Comparison of ENCODE assay signal across 15 cellular contexts in the genomic region with DNA sequence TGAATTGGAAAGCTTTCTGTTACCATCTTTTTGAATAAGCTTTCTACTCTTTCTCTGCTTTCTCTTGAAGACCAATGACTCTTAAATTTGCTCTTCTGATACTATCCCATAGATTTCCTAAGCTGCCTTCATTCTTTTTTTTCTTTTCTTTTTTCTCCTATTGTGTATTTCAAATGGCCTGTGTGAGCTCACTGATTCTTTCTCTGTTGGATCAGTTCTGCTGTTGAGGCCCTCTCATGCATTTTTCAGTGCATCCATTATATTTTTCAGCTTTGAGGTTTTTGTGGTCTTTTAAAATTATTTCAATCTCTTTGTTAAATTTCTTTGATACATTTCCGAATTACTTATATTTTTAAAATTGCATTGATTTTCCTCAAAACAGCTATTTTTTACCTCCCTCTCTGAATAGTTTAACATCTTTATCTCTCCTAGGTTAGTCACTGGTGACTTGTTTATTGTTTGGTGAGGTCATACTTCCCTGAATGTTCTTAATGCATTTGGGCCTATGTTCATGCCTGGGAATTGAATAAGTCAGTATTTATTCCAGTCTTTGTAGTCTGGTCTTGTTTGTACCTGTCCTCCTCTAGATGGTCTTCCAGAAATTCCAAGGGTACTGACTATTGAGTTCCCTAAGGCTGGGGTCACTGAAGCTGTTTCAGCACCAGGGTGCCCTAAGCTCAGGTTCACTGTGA.
DNase-seq lines count a peak whose midpoint lies in the region; TF ChIP-seq lines count a peak whose summit lies in the region.
"Had no signal": no experiment of that assay in that cellular context is flagged by ENCODE, and none has a peak within 500 bp of the region (broad histone marks: within the 10 kb centered on the region; RNA-seq: fewer than 3 reads in every experiment).

No MANE protein-coding gene starts in this region.

- no peaks in the 10 kb centered on the region for H3K4me1 ChIP-seq in GM23248 (ENCODE audit: insufficient read depth)
- H3K4me1 ChIP-seq in neuronal stem cell (ENCODE audit: control insufficient read depth in 2 of 2, insufficient read depth in 1 of 2, low read depth in 1 of 2, low read length in 2 of 2): no peaks in the 10 kb centered on the region
- H3K4me1 ChIP-seq: A549 had no signal

- POLR2A ChIA-PET in RWPE1 (lab: Yijun Ruan, JAX; ENCODE audit: low non-redundant PET): no interaction called here

- peaks cover 40% of the 10 kb centered on the region for H3K27me3 ChIP-seq in GM23248 (replicated peaks; ENCODE audit: insufficient read depth)
- H3K27me3 ChIP-seq in neuronal stem cell (ENCODE audit: control insufficient read depth in 3 of 3, insufficient read depth in 3 of 3, low read depth in 1 of 3, low read length in 3 of 3): peaks cover 0 to 2% (median 0%) of the 10 kb centered on the region in 3 experiments

- 78 to 85% methylated on average over 1 of the region's 1 CpG for WGBS in GM23248 (ENCODE audit: low coverage in 1 of 2, low lambda C conversion rate in 2 of 2, missing lambda C conversion rate in 2 of 2), 2 experiments
- WGBS in neuronal stem cell (ENCODE audit: extremely low coverage in 2 of 2, insufficient read length in 2 of 2, insufficient replicate concordance in 1 of 2), 2 donors: no CpG with 5 or more reads among the region's 1 CpG

- H3K27ac ChIP-seq in GM23248 (no peak overlapping the region), RWPE1 (no peak overlapping the region), neuronal stem cell (replicated peaks; ENCODE audit: low read length) (no peak overlapping the region)
- H3K27ac ChIP-seq: A549 had no signal

- no peak overlapping the region for H3K9ac ChIP-seq in GM23248
- no peak overlapping the region for H3K9ac ChIP-seq in neuronal stem cell (ENCODE audit: low read depth, low read length, poor library complexity)

- no peak overlapping the region for H3K14ac ChIP-seq in neuronal stem cell (ENCODE audit: low read length)

- H3K18ac ChIP-seq in neuronal stem cell (ENCODE audit: low read length): no peak overlapping the region

- H3F3A ChIP-seq in GM23248 (ENCODE audit: insufficient read depth): no peaks in the 10 kb centered on the region

- H3K79me1 ChIP-seq in neuronal stem cell (ENCODE audit: low read depth, low read length): no peaks in the 10 kb centered on the region

- H3K36me3 ChIP-seq in GM23248 (ENCODE audit: low read depth) (no peaks in the 10 kb centered on the region), neuronal stem cell (replicated peaks in 1 of 2; ENCODE audit: control insufficient read depth in 2 of 2, insufficient read depth in 2 of 2, low read length in 2 of 2) (no peaks in the 10 kb centered on the region)

- CTCF ChIA-PET in RWPE1 (lab: Yijun Ruan, JAX): no interaction called here

- no peak for TF ChIP-seq CTCF in RWPE1 (conservative IDR thresholded peaks at IDR 0.05; ENCODE audit: low read depth)
- TF ChIP-seq CTCF in epithelial cell of esophagus (IDR thresholded peaks at IDR 0.05; ENCODE audit: insufficient read depth, low read depth, low read length, missing control alignments): no peak

- no peak overlapping the region for H3K4me3 ChIP-seq in GM23248
- H3K4me3 ChIP-seq in epithelial cell of esophagus (ENCODE audit: low read length): no peak overlapping the region
- H3K4me3 ChIP-seq in neuronal stem cell (ENCODE audit: low read length in 2 of 2): no peak overlapping the region
- H3K4me3 ChIP-seq: A549 had no signal

- in situ Hi-C loops in GM23248 (cut with MboI): no loop called here

- H2AFZ ChIP-seq in GM23248 (no peak overlapping the region), neuronal stem cell (ENCODE audit: low read length) (no peak overlapping the region)

- no peak overlapping the region for H2BK120ac ChIP-seq in neuronal stem cell (ENCODE audit: low read depth, low read length)

- peak overlapping the region; percentile 76 for H3K23ac ChIP-seq in neuronal stem cell (ENCODE audit: low read depth, low read length, poor library complexity)

- no peak overlapping the region for H2AK5ac ChIP-seq in neuronal stem cell (ENCODE audit: low read depth, low read length)

- H4K91ac ChIP-seq in neuronal stem cell (ENCODE audit: low read depth, low read length, poor library complexity): no peak overlapping the region

- H4K8ac ChIP-seq in neuronal stem cell (ENCODE audit: low read depth, low read length): no peak overlapping the region

- no peaks in the 10 kb centered on the region for H4K20me1 ChIP-seq in GM23248 (ENCODE audit: insufficient read depth)

- H3K79me2 ChIP-seq in GM23248 (ENCODE audit: insufficient read depth): no peaks in the 10 kb centered on the region

- H3K9me3 ChIP-seq in GM23248 (ENCODE audit: low read depth): no peaks in the 10 kb centered on the region
- H3K9me3 ChIP-seq in neuronal stem cell (replicated peaks in 1 of 2; ENCODE audit: control insufficient read depth in 2 of 2, insufficient read depth in 1 of 2, low read depth in 1 of 2, low read length in 2 of 2): peaks cover 0 to 3% of the 10 kb centered on the region in 2 donors
- H3K9me3 ChIP-seq: A549 had no signal

- no peak overlapping the region for H2BK15ac ChIP-seq in neuronal stem cell (ENCODE audit: low read length)

- no peak overlapping the region for H3K4ac ChIP-seq in neuronal stem cell (ENCODE audit: low read length)

- DNase-seq in GM23248 (peak; percentile 20), RWPE1 (ENCODE audit: low spot score) (peak; percentile 6), epithelial cell of esophagus (ENCODE audit: low read depth) (peak; percentile 86), neuronal stem cell (ENCODE audit: low spot score) (no peak), retina (no peak), activated gamma-delta T cell treated with Interleukin-2 at 50 U/mL for 16 hours (no peak), NCI-H1694 (lab: John Stamatoyannopoulos, UW) (no peak)
- DNase-seq: CD8-positive, alpha-beta T cell; COR-L47; DMS153; DMS79 treated with DMSO at 0.1 percent for 48 hours; EL; GDM1; HCEC 1CT had no signal

- no peak overlapping the region for H2BK12ac ChIP-seq in neuronal stem cell (ENCODE audit: low read length)

- no peak overlapping the region for H2BK5ac ChIP-seq in neuronal stem cell (ENCODE audit: low read length)

- no peaks in the 10 kb centered on the region for H3K9me2 ChIP-seq in GM23248 (ENCODE audit: insufficient read depth)

- H3K4me2 ChIP-seq in GM23248 (ENCODE audit: unreplicated experiment): no peak overlapping the region
- H3K4me2 ChIP-seq in neuronal stem cell (ENCODE audit: insufficient read depth, low read length, poor library complexity, severe bottlenecking): no peak overlapping the region
- H3K4me2 ChIP-seq: A549 had no signal

Comparison
In these comparisons a context has a peak if more than half of its experiments do, and no peak if none do; other contexts are left out.
1. DNase-seq: peak in GM23248 (single experiment), RWPE1 (single experiment) and epithelial cell of esophagus (single experiment); none in neuronal stem cell (single experiment), retina (single experiment), activated gamma-delta T cell treated with Interleukin-2 at 50 U/mL for 16 hours (single experiment) and NCI-H1694 (single experiment).